Comparison of ENCODE assay signal across 21 cellular contexts in the genomic region with DNA sequence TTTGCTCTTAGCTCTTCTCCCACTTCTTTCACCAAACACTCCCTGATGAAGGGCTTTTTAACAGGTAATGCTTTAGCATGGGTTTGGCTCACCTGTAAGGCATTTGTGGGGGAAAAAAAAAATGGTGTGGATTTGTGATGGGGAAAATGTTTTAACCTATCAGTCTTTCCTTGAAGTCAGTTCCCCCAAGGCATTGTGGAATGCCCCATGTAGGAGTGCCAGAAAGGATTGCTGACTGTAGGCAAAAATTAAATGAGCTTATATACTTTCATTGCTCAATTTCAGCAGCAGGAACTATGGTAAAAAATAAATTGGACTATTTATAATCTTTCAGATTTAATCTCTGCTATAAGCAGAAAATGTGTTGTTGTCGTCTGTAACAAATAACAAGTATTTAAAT. TPM values are rescaled to one million over a fixed set of nuclear protein-coding genes. Genes with fewer than 3 reads are reported as not detected.
DNase-seq lines count a peak whose midpoint lies in the region; ATAC-seq and TF ChIP-seq lines count a peak whose summit lies in the region.
"Had no signal": no experiment of that assay in that cellular context is flagged by ENCODE, and none has a peak within 500 bp of the region (broad histone marks: within the 10 kb centered on the region; RNA-seq: fewer than 3 reads in every experiment).

No MANE protein-coding gene starts in this region.

- H3K9me3 ChIP-seq in adipocyte (ENCODE audit: control insufficient read depth, low read length) = no peaks in the 10 kb centered on the region
- no peaks in the 10 kb centered on the region for H3K9me3 ChIP-seq in esophagus squamous epithelium
- no peaks in the 10 kb centered on the region for H3K9me3 ChIP-seq in vagina
- H3K9me3 ChIP-seq: BE2C had no signal

- H3K36me3 Mint-ChIP-seq in GM23338 (ENCODE audit: low read depth) (no peaks in the 10 kb centered on the region), neural crest cell (ENCODE audit: low read depth) (no peaks in the 10 kb centered on the region)
- H3K36me3 Mint-ChIP-seq: CD4-positive, CD25-positive, alpha-beta regulatory T cell had no signal

- peaks cover 13% of the 10 kb centered on the region for H3K4me1 ChIP-seq in GM23338 (ENCODE audit: insufficient read depth)
- H3K4me1 ChIP-seq in adipocyte (ENCODE audit: control insufficient read depth, insufficient read depth, low read length) = peaks cover 38% of the 10 kb centered on the region
- peaks cover 29 to 57% (median 32%) of the 10 kb centered on the region in 3 donors for H3K4me1 ChIP-seq in esophagus squamous epithelium
- peaks cover 28% of the 10 kb centered on the region for H3K4me1 ChIP-seq in vagina
- H3K4me1 ChIP-seq: BE2C had no signal

- H3K79me2 ChIP-seq in GM23338 (replicated peaks; ENCODE audit: insufficient read depth) = no peaks in the 10 kb centered on the region

- H2AFZ ChIP-seq in GM23338 = 0 out of 2 replicates have a peak overlapping the region, but pooled peaks have one; percentile 35

- H3K27me3 Mint-ChIP-seq in GM23338 (ENCODE audit: insufficient read depth, low read depth, poor library complexity) (peaks cover 2% of the 10 kb centered on the region), neural crest cell (ENCODE audit: low read depth) (no peaks in the 10 kb centered on the region)

- no peaks in the 10 kb centered on the region for H3K36me3 ChIP-seq in GM23338 (ENCODE audit: insufficient read depth)
- H3K36me3 ChIP-seq in adipocyte (ENCODE audit: control insufficient read depth, insufficient read depth, low read length, severe bottlenecking) = no peaks in the 10 kb centered on the region
- H3K36me3 ChIP-seq in esophagus squamous epithelium = no peaks in the 10 kb centered on the region
- no peaks in the 10 kb centered on the region for H3K36me3 ChIP-seq in vagina
- H3K36me3 ChIP-seq: BE2C had no signal

- no peak overlapping the region for H3K4me3 Mint-ChIP-seq in GM23338
- peak overlapping the region; percentile 1 for H3K4me3 Mint-ChIP-seq in neural crest cell
- H3K4me3 Mint-ChIP-seq: CD4-positive, CD25-positive, alpha-beta regulatory T cell had no signal

- TF ChIP-seq POLR2A in esophagus squamous epithelium (IDR thresholded peaks at IDR 0.05) (no peak), vagina (IDR thresholded peaks at IDR 0.05) (no peak)

- H3K4me3 ChIP-seq in GM23338 (no peak overlapping the region), adipocyte (ENCODE audit: low read length) (no peak overlapping the region), esophagus squamous epithelium (no peak overlapping the region), vagina (no peak overlapping the region)
- H3K4me3 ChIP-seq: K562 had no signal

- H3K4me2 ChIP-seq in GM23338 = no peak overlapping the region

- no peaks in the 10 kb centered on the region for H3K9me2 ChIP-seq in GM23338 (ENCODE audit: insufficient read depth)

- TF ChIP-seq CTCF in GM23338 (conservative IDR thresholded peaks at IDR 0.05; ENCODE audit: low read depth in 2 of 2) = no peak
- TF ChIP-seq CTCF in esophagus squamous epithelium (IDR thresholded peaks at IDR 0.05) = no peak
- no peak for TF ChIP-seq CTCF in neural crest cell (conservative IDR thresholded peaks at IDR 0.05)
- TF ChIP-seq CTCF in vagina (IDR thresholded peaks at IDR 0.05) = no peak

- ATAC-seq in GM23338 = no peak
- ATAC-seq: K562 had no signal

- H3K9me3 Mint-ChIP-seq in GM23338 = no peaks in the 10 kb centered on the region
- H3K9me3 Mint-ChIP-seq in neural crest cell = no peaks in the 10 kb centered on the region

- no peak overlapping the region for H3K27ac Mint-ChIP-seq in GM23338
- peak overlapping the region; percentile 87 for H3K27ac Mint-ChIP-seq in neural crest cell (ENCODE audit: unreplicated experiment)
- H3K27ac Mint-ChIP-seq: CD4-positive, CD25-positive, alpha-beta regulatory T cell had no signal

- intact Hi-C loops in esophagus squamous epithelium (cut with DNase I) = no loop called here
- intact Hi-C loops in vagina (cut with DNase I) = no loop called here

- DNase-seq in GM23338 (ENCODE audit: low spot score) (no peak), adipocyte (ENCODE audit: low read depth) (peak; percentile 36), esophagus squamous epithelium (lab: John Stamatoyannopoulos, UW) (no peak), neural crest cell (ENCODE audit: low read depth, low spot score) (no peak), vagina (ENCODE audit: extremely low spot score in 2 of 2) (no peak), NCI-H526 treated with DMSO at 0.1 percent for 48 hours (lab: John Stamatoyannopoulos, UW) (no peak), kidney tubule cell (ENCODE audit: low spot score) (no peak)
- no peak for DNase-seq in activated naive CD4-positive, alpha-beta T cell (lab: John Stamatoyannopoulos, UW)
- DNase-seq: BE2C; CD4-positive, CD25-positive, alpha-beta regulatory T cell; COR-L47; GDM1; HCEC 1CT; NCI-H1092 treated with DMSO at 0.1 percent for 48 hours; NCI-H146; NCI-H2029 treated with DMSO at 0.1 percent for 48 hours; NCI-H2171 treated with DMSO at 0.1 percent for 48 hours; NCI-H774; OCI-M1; SHP77 had no signal

- no peaks in the 10 kb centered on the region for H3K27me3 ChIP-seq in GM23338 (ENCODE audit: insufficient read depth)
- H3K27me3 ChIP-seq in adipocyte (replicated peaks; ENCODE audit: control insufficient read depth, insufficient read depth, low read length) = no peaks in the 10 kb centered on the region
- no peaks in the 10 kb centered on the region for H3K27me3 ChIP-seq in esophagus squamous epithelium
- H3K27me3 ChIP-seq in vagina = no peaks in the 10 kb centered on the region
- H3K27me3 ChIP-seq: BE2C had no signal

- H3K9ac ChIP-seq in adipocyte (ENCODE audit: low read length) = peak overlapping the region; percentile 2

- H3K4me1 Mint-ChIP-seq in GM23338 (peaks cover 3% of the 10 kb centered on the region; the same call in 1 of the 3 replicates), neural crest cell (peaks cover 45% of the 10 kb centered on the region)

- no peaks in the 10 kb centered on the region for H4K20me1 ChIP-seq in GM23338 (replicated peaks; ENCODE audit: insufficient read depth)

- no peaks in the 10 kb centered on the region for H3F3A ChIP-seq in GM23338 (replicated peaks; ENCODE audit: low read depth)

- no peak overlapping the region for H3K27ac ChIP-seq in GM23338 (ENCODE audit: low read depth)
- H3K27ac ChIP-seq in esophagus squamous epithelium = peak overlapping the region; percentile 65 to 85 (median 74)
- no peak overlapping the region for H3K27ac ChIP-seq in vagina

- 46 to 50% methylated on average over 1 of the region's 1 CpG for WGBS in esophagus squamous epithelium, 2 donors

TF ChIP-seq in GM23338, 12 proteins besides CTCF, POLR2A, EP300 and RAD21 (continues in another document):
- TF ChIP-seq EZH2 (IDR thresholded peaks at IDR 0.05; ENCODE audit: low read depth, unreplicated experiment) (no peak), POLR2AphosphoS5 (IDR thresholded peaks at IDR 0.05; ENCODE audit: low read depth) (no peak), ZNF331 (CRISPR knock-in tag; IDR thresholded peaks at IDR 0.05; ENCODE audit: low read depth) (no peak), NANOG (IDR thresholded peaks at IDR 0.05; ENCODE audit: borderline replicate concordance) (no peak), JUNB (IDR thresholded peaks at IDR 0.05; ENCODE audit: unreplicated experiment) (no peak), ZNF114 (CRISPR knock-in tag; IDR thresholded peaks at IDR 0.05) (no peak)
- TF ChIP-seq, protein P1, sequence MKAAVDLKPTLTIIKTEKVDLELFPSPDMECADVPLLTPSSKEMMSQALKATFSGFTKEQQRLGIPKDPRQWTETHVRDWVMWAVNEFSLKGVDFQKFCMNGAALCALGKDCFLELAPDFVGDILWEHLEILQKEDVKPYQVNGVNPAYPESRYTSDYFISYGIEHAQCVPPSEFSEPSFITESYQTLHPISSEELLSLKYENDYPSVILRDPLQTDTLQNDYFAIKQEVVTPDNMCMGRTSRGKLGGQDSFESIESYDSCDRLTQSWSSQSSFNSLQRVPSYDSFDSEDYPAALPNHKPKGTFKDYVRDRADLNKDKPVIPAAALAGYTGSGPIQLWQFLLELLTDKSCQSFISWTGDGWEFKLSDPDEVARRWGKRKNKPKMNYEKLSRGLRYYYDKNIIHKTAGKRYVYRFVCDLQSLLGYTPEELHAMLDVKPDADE (IDR thresholded peaks at IDR 0.05) = no peak

RNA-seq across cellular contexts. Expression of a gene that starts 10.6 kb away (rescaled TPM):
- total RNA-seq in GM23338 (2014; rRNA removed; shearing (Covaris generic)) = 20.8 and 30.2 TPM in 2 replicates
- 7.4 and 8.2 TPM in 2 replicates for polyA plus RNA-seq in GM23338 (2016; fragmentation: Nextera tagmentation; extraction: Ambion mirVana)
- total RNA-seq in esophagus squamous epithelium (100 to 1,000 TPM in 1 of 4 donors, 10 to 100 TPM in 3; 55.3 to 118 (median 79.6) TPM), neural crest cell (88.0 and 90.0 TPM in 2 replicates), vagina (86.4 TPM)
- total RNA-seq: CD4-positive, CD25-positive, alpha-beta regulatory T cell had no signal

Comparison
In these comparisons a context has a peak if more than half of its experiments do, and no peak if none do; other contexts are left out.
1. H3K27ac ChIP-seq: peak in esophagus squamous epithelium (4 of 4); none in GM23338 (single experiment) and vagina (single experiment).